In genomic region chr1:117599822-117600221, GRCh38 we compare ENCODE assay signal across 18 cellular contexts. TPM values are rescaled to one million over a fixed set of nuclear protein-coding genes. Genes with fewer than 3 reads are reported as not detected.
DNase-seq lines count a peak whose midpoint lies in the region; ATAC-seq and TF ChIP-seq lines count a peak whose summit lies in the region.
"Had no signal": no experiment of that assay in that cellular context is flagged by ENCODE, and none has a peak within 500 bp of the region (broad histone marks: within the 10 kb centered on the region; RNA-seq: fewer than 3 reads in every experiment).

No MANE protein-coding gene starts in this region.

- ATAC-seq in GM19395 (IDR thresholded peaks at IDR 0.05; ENCODE audit: unreplicated experiment) (no peak), GM18861 (IDR thresholded peaks at IDR 0.05; ENCODE audit: unreplicated experiment) (no peak)

- no peak overlapping the region for H3K4me3 ChIP-seq in coronary artery
- H3K4me3 ChIP-seq: ascending aorta, PC-9 had no signal

- H3K27ac ChIP-seq in coronary artery: peak overlapping the region in 1 of 2 donors; percentile 6
- H3K27ac ChIP-seq: PC-9 had no signal

- DNase-seq in Ammon's horn (ENCODE audit: low spot score) (peak; percentile 52), MV-4-11 (lab: John Stamatoyannopoulos, UW) (peak; percentile 40), coronary artery (ENCODE audit: low spot score) (peak; percentile 69), mesenteric fat pad (ENCODE audit: low spot score) (peak; percentile 62), NCI-H1694 treated with DMSO at 0.1 percent for 48 hours (lab: John Stamatoyannopoulos, UW) (no peak), KG1 (lab: John Stamatoyannopoulos, UW) (no peak)
- DNase-seq: activated naive CD4-positive, alpha-beta T cell treated with anti-CD3 and anti-CD28 coated beads for 36 hours; activated T-cell treated with anti-CD3 and anti-CD28 coated beads for 4 hours; CD8-positive, alpha-beta memory T cell; hippocampal formation; kidney glomerular epithelial cell; NCI-H1092; NCI-H526 treated with DMSO at 0.1 percent for 48 hours; PC-9; stimulated activated CD4-positive, alpha-beta T cell treated with anti-CD3 and anti-CD28 coated beads, Interleukin-4, amount 100 ng/mL, for 1 hour had no signal

- TF ChIP-seq CTCF in coronary artery (IDR thresholded peaks at IDR 0.05): no peak

RNA-seq across cellular contexts. Expression of gene TENT5C, which starts 6.0 kb away (rescaled TPM):
- total RNA-seq in mesenteric fat pad: 2.5 TPM

Comparison
In these comparisons a context has a peak if more than half of its experiments do, and no peak if none do; other contexts are left out.
1. DNase-seq: peak in Ammon's horn (single experiment), MV-4-11 (single experiment), coronary artery (single experiment) and mesenteric fat pad (single experiment); none in NCI-H1694 treated with DMSO at 0.1 percent for 48 hours (single experiment) and KG1 (single experiment).